Comparison of ENCODE assay signal across 17 cellular contexts in the genomic region with DNA sequence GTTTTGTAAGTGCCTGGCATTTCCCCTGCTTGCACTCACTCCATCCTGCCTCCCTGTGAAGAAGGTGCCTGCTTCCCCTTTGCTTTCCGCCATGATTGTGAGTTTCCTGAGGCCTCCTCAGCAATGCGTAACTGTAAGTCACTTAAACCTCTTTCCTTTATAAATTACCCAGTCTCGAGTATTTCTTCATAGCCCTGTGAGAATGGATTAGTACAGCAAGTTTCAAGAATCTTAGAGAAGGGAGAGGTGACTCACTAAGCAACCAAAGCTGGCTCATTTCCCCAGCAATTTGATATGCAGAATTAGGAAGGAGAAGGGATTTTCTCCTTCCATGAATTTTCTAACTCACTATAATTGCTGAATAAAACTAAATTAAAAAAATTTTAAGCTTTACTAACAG.
A peak's percentile ranks its signal among the peaks of the same experiment; 100 is the strongest.
DNase-seq lines count a peak whose midpoint lies in the region; ATAC-seq and TF ChIP-seq lines count a peak whose summit lies in the region.
"Had no signal": no experiment of that assay in that cellular context is flagged by ENCODE, and none has a peak within 500 bp of the region (broad histone marks: within the 10 kb centered on the region; RNA-seq: fewer than 3 reads in every experiment).

No MANE protein-coding gene starts in this region.

- peak; percentile 86 for DNase-seq in ELR (ENCODE audit: low read depth)
- peak; percentile 85 for DNase-seq in RPMI7951 (ENCODE audit: low read depth)
- DNase-seq in cardiac fibroblast (ENCODE audit: low read depth in 2 of 2) = peak; percentile 67
- DNase-seq in glomerular endothelial cell (ENCODE audit: extremely low read depth, low read depth, low spot score) = peak; percentile 10
- no peak for DNase-seq in GOT3 (lab: John Stamatoyannopoulos, UW)
- no peak for DNase-seq in DMS 273 (lab: John Stamatoyannopoulos, UW; ENCODE audit: unreplicated experiment)
- no peak for DNase-seq in activated T-cell treated with anti-CD3 and anti-CD28 coated beads, Interleukin-2, amount 50 U/mL, for 48 hours
- no peak for DNase-seq in left cardiac atrium
- DNase-seq: activated CD4-positive, alpha-beta T cell treated with anti-CD3 and anti-CD28 coated beads for 36 hours; activated naive CD4-positive, alpha-beta T cell treated with anti-CD3 and anti-CD28 coated beads, Interleukin-2, amount 50 U/mL, for 16 hours; erythroblast; GF-D8; naive B cell; NCI-H187 treated with DMSO at 0.1 percent for 48 hours; NCI-H526 treated with DMSO at 0.1 percent for 48 hours; psoas muscle; T-helper 17 cell had no signal

- intact Hi-C loops in left cardiac atrium (cut with DNase I) = no loop called here

- H3K4me3 ChIP-seq in cardiac fibroblast (replicated peaks in 1 of 2; ENCODE audit: low read depth in 2 of 2, low read length in 2 of 2) = no peak overlapping the region
- H3K4me3 ChIP-seq: psoas muscle had no signal

- TF ChIP-seq CTCF in cardiac fibroblast (IDR thresholded peaks at IDR 0.05; ENCODE audit: low read depth, low read length) = no peak

- no peak for ATAC-seq in left cardiac atrium
- ATAC-seq: activated CD4-positive, alpha-beta T cell treated with anti-CD3 and anti-CD28 coated beads for 36 hours; psoas muscle; T-helper 17 cell had no signal

Comparison
In these comparisons a context has a peak if more than half of its experiments do, and no peak if none do; other contexts are left out.
1. DNase-seq: peak in ELR (single experiment), RPMI7951 (single experiment), cardiac fibroblast (2 of 2) and glomerular endothelial cell (single experiment); none in GOT3 (single experiment), DMS 273 (single experiment), activated T-cell treated with anti-CD3 and anti-CD28 coated beads, Interleukin-2, amount 50 U/mL, for 48 hours (0 of 2) and left cardiac atrium (single experiment).